ENCODE assay signal across 8 cellular contexts in genomic region chr4:112523008-112523440, GRCh38. TPM values are rescaled to one million over a fixed set of nuclear protein-coding genes. Genes with fewer than 3 reads are reported as not detected.
DNase-seq lines count a peak whose midpoint lies in the region; ATAC-seq, FAIRE-seq and TF ChIP-seq lines count a peak whose summit lies in the region.

No MANE protein-coding gene starts in this region.

- no peaks in the 10 kb centered on the region for H3K36me3 ChIP-seq in spleen

- no peak overlapping the region for H3K27ac Mint-ChIP-seq in Calu3 (ENCODE audit: unreplicated experiment)

- ATAC-seq in GM21390 (IDR thresholded peaks at IDR 0.05; ENCODE audit: unreplicated experiment), result peak; percentile 40
- ATAC-seq in left ventricle myocardium superior, result peak; percentile 56

- no peak overlapping the region for H3K27ac ChIP-seq in spleen

- TF ChIP-seq POLR2A in spleen (IDR thresholded peaks at IDR 0.05), result no peak

- 1 to 8% (median 3%) methylated on average over 29 of the region's 29 CpGs for WGBS in spleen, 5 donors

- no peaks in the 10 kb centered on the region for H3K36me3 Mint-ChIP-seq in Calu3 (ENCODE audit: insufficient read depth, unreplicated experiment)

- no peak for FAIRE-seq in HTR-8/SVneo (lab: Jason Lieb, UNC)

- TF ChIP-seq CTCF in Calu3 (IDR thresholded peaks at IDR 0.05; ENCODE audit: unreplicated experiment) (no peak), spleen (IDR thresholded peaks at IDR 0.05 in 8 of 11, conservative IDR thresholded peaks at IDR 0.05 in 3 of 11) (peak in 1 of 11 experiments; percentile 21)

- H3K27me3 Mint-ChIP-seq in Calu3 (ENCODE audit: unreplicated experiment), result peaks cover 38% of the 10 kb centered on the region

- CTCF ChIA-PET in Calu3 (lab: Charles Lee), result no interaction called here

- peak overlapping the region; percentile 68 for H3K4me3 Mint-ChIP-seq in Calu3 (ENCODE audit: low read depth, unreplicated experiment)

- H3K4me1 Mint-ChIP-seq in Calu3 (ENCODE audit: low read depth, unreplicated experiment), result peaks cover 2% of the 10 kb centered on the region

- H3K4me3 ChIP-seq in spleen, result peak overlapping the region in 7 of 8 donors; percentile 22 to 68 (median 35)

- peak; percentile 9 for DNase-seq in Calu3
- peak; percentile 46 for DNase-seq in HuH-7.5 (ENCODE audit: low spot score)
- peak; percentile 59 to 73 for DNase-seq in activated T-cell treated with anti-CD3 and anti-CD28 coated beads, Interleukin-2, amount 50 U/mL, for 48 hours
- DNase-seq in left ventricle myocardium superior, result peak; percentile 41
- peak; percentile 81 for DNase-seq in spleen
- no peak for DNase-seq in HTR-8/SVneo (ENCODE audit: insufficient read length, low spot score)
- DNase-seq in cerebellar nuclear complex (lab: John Stamatoyannopoulos, UW), result no peak

- peaks cover 24 to 89% (median 61%) of the 10 kb centered on the region in 7 donors for H3K27me3 ChIP-seq in spleen (replicated peaks in 1 of 7)

- H3K4me1 ChIP-seq in spleen, result peaks cover 5 to 50% (median 34%) of the 10 kb centered on the region in 6 donors

- BruUV-seq in Calu3 (replicated peaks; lab: Mats Ljungman, UMichigan), result no TSS peak

- no peaks in the 10 kb centered on the region for H3K9me3 Mint-ChIP-seq in Calu3 (ENCODE audit: low read depth, unreplicated experiment)

- intact Hi-C loops in Calu3 (cut with micrococcal nuclease; ENCODE audit: unreplicated experiment) (loop anchor here (1.0 to 10.0 kb wide), 4 partner anchors 79 to 458 kb away; no protein-coding TSS in a partner anchor), left ventricle myocardium superior (cut with micrococcal nuclease) (no loop called here), spleen (cut with DNase I; ENCODE audit: low total_unique reads) (no loop called here)

- peaks cover 0 to 10% (median 0%) of the 10 kb centered on the region in 8 donors for H3K9me3 ChIP-seq in spleen

RNA-seq across cellular contexts. Expression of gene NEUROG2, which starts 7.0 kb away (rescaled TPM):
- total RNA-seq in Calu3 (2022), result not detected in 2 replicates
- not detected for total RNA-seq in left ventricle myocardium superior
- not detected for total RNA-seq in spleen
- polyA plus RNA-seq in spleen, result not detected

Comparison
In these comparisons a context has a peak if more than half of its experiments do, and no peak if none do; other contexts are left out.
1. DNase-seq: peak in Calu3 (single experiment), HuH-7.5 (single experiment), activated T-cell treated with anti-CD3 and anti-CD28 coated beads, Interleukin-2, amount 50 U/mL, for 48 hours (2 of 2), left ventricle myocardium superior (single experiment) and spleen (single experiment); none in HTR-8/SVneo (single experiment) and cerebellar nuclear complex (0 of 2).